Comparison of ENCODE assay signal across 28 cellular contexts in the genomic region with DNA sequence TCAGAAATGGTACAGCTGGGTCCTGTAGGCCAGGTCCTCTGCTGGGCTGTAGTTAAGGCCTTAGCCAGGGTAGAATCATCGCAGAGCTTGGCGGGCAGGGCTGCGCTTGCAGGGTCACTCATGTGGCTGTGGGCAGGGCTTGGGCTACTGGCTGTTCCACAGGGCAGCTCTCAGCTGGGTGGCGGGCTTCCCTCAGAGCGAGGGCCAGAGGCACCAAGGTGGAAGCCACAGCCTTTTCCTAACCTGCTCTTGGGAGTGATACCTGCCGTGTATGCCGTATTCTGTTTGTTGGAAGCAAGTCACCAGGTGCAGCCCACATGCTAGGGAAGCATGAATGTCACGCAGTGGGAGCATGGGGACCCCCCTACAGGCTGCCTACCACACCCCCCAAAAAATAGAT.
"Had no signal": no experiment of that assay in that cellular context is flagged by ENCODE, and none has a peak within 500 bp of the region (broad histone marks: within the 10 kb centered on the region; RNA-seq: fewer than 3 reads in every experiment).

No MANE protein-coding gene starts in this region.

- H3K36me3 ChIP-seq: adrenal gland, colonic mucosa, esophagus squamous epithelium, gastroesophageal sphincter had no signal

- H3K9me3 ChIP-seq: adrenal gland, body of pancreas, colonic mucosa, esophagus squamous epithelium, gastroesophageal sphincter had no signal

- DNase-seq: activated CD4-positive, alpha-beta memory T cell treated with anti-CD3 and anti-CD28 coated beads for 36 hours; activated CD4-positive, alpha-beta T cell treated with anti-CD3 and anti-CD28 coated beads for 36 hours; activated CD4-positive, alpha-beta T cell treated with anti-CD3 and anti-CD28 coated beads, Interleukin-2, amount 10 ng/mL, durations not matched to agents 24 days and 14 days; activated CD4-positive, CD25-positive, alpha-beta regulatory T cell; activated CD4-positive, CD25-positive, alpha-beta regulatory T cell treated with anti-CD3 and anti-CD28 coated beads, Interleukin-2, amount 50 U/mL, for 72 hours; activated CD8-positive, alpha-beta memory T cell treated with anti-CD3 and anti-CD28 coated beads, Interleukin-2, amount 10 ng/mL, durations not matched to agents 7 days and 5 days; activated CD8-positive, alpha-beta memory T cell treated with anti-CD3 and anti-CD28 coated beads, Interleukin-2, amount 50 U/mL, for 4 hours; activated CD8-positive, alpha-beta T cell treated with anti-CD3 and anti-CD28 coated beads, Interleukin-2, amount 10 ng/mL, durations not matched to agents 7 days and 5 days; activated effector memory CD4-positive, alpha-beta T cell treated with anti-CD3 and anti-CD28 coated beads, Interleukin-2, amount 50 U/mL, for 16 hours; activated naive CD4-positive, alpha-beta T cell treated with anti-CD3 and anti-CD28 coated beads for 36 hours; activated naive CD8-positive, alpha-beta T cell treated with anti-CD3 and anti-CD28 coated beads for 36 hours; activated naive CD8-positive, alpha-beta T cell treated with anti-CD3 and anti-CD28 coated beads, Interleukin-2, amount 50 U/mL, for 24 hours; activated T-cell treated with anti-CD3 and anti-CD28 coated beads, Interleukin-2, amount 50 U/mL, for 1 hour; activated T-cell treated with anti-CD3 and anti-CD28 coated beads, Interleukin-2, amount 50 U/mL, for 48 hours; adrenal gland; body of pancreas; colonic mucosa; effector CD8-positive, alpha-beta T cell; esophagus squamous epithelium; foreskin melanocyte; T-helper 2 cell had no signal

- H3K4me1 ChIP-seq: adrenal gland, body of pancreas, colonic mucosa, esophagus squamous epithelium, gastroesophageal sphincter had no signal

- H3K4me3 ChIP-seq: adrenal gland, body of pancreas, colonic mucosa, esophagus squamous epithelium had no signal

- H3K27ac Mint-ChIP-seq: activated CD4-positive, alpha-beta memory T cell treated with anti-CD3 and anti-CD28 coated beads for 36 hours; activated CD4-positive, alpha-beta T cell treated with anti-CD3 and anti-CD28 coated beads for 36 hours; activated CD4-positive, alpha-beta T cell treated with anti-CD3 and anti-CD28 coated beads, Interleukin-2, amount 10 ng/mL, durations not matched to agents 24 days and 14 days; activated CD8-positive, alpha-beta memory T cell treated with anti-CD3 and anti-CD28 coated beads, Interleukin-2, amount 10 ng/mL, durations not matched to agents 7 days and 5 days; activated CD8-positive, alpha-beta T cell treated with anti-CD3 and anti-CD28 coated beads, Interleukin-2, amount 10 ng/mL, durations not matched to agents 7 days and 5 days; activated naive CD4-positive, alpha-beta T cell treated with anti-CD3 and anti-CD28 coated beads for 36 hours; activated naive CD4-positive, alpha-beta T cell treated with anti-CD3 and anti-CD28 coated beads, Interleukin-2, amount 50 U/mL, for 24 hours; activated naive CD8-positive, alpha-beta T cell treated with anti-CD3 and anti-CD28 coated beads for 36 hours; activated naive CD8-positive, alpha-beta T cell treated with anti-CD3 and anti-CD28 coated beads, Interleukin-2, amount 50 U/mL, for 24 hours; activated T-helper 1 cell treated with anti-CD3 and anti-CD28 coated beads, Interleukin-12 subunit alpha, Interleukin-12 subunit beta, Interleukin-2, Interleukin-4 antibody, amounts not matched to agents 30 ng/mL and 10 ng/mL and 1 ng/mL, durations not matched to agents 14 hours and 24 hours and 36 hours; activated T-helper 2 cell treated with anti-CD3 and anti-CD28 coated beads, Interferon-gamma antibody, Interleukin-2, Interleukin-4, amounts not matched to agents 10 μg/mL and 5 μg/mL and 100 μg/mL, durations not matched to agents 14 hours and 24 hours and 36 hours had no signal

- H3K9me3 Mint-ChIP-seq: activated CD4-positive, alpha-beta memory T cell treated with anti-CD3 and anti-CD28 coated beads for 36 hours; activated CD4-positive, alpha-beta T cell treated with anti-CD3 and anti-CD28 coated beads, Interleukin-2, amount 10 ng/mL, durations not matched to agents 24 days and 14 days; activated naive CD4-positive, alpha-beta T cell treated with anti-CD3 and anti-CD28 coated beads, Interleukin-2, amount 50 U/mL, for 24 hours; activated naive CD8-positive, alpha-beta T cell treated with anti-CD3 and anti-CD28 coated beads for 36 hours; activated naive CD8-positive, alpha-beta T cell treated with anti-CD3 and anti-CD28 coated beads, Interleukin-2, amount 50 U/mL, for 24 hours; activated T-helper 1 cell treated with anti-CD3 and anti-CD28 coated beads, Interleukin-12 subunit alpha, Interleukin-12 subunit beta, Interleukin-2, Interleukin-4 antibody, amounts not matched to agents 30 ng/mL and 10 ng/mL and 1 ng/mL, durations not matched to agents 14 hours and 24 hours and 36 hours; activated T-helper 2 cell treated with anti-CD3 and anti-CD28 coated beads, Interferon-gamma antibody, Interleukin-2, Interleukin-4, amounts not matched to agents 10 μg/mL and 5 μg/mL and 100 μg/mL, durations not matched to agents 14 hours and 24 hours and 36 hours had no signal

- H3K27ac ChIP-seq: adrenal gland, body of pancreas, colonic mucosa, epithelial cell of prostate, esophagus squamous epithelium had no signal

- H3K4me1 Mint-ChIP-seq: activated CD4-positive, alpha-beta T cell treated with anti-CD3 and anti-CD28 coated beads, Interleukin-2, amount 10 ng/mL, durations not matched to agents 24 days and 14 days had no signal

- FAIRE-seq: endometrium, endothelial cell of umbilical vein had no signal

- H3K27me3 ChIP-seq: adrenal gland, body of pancreas, colonic mucosa, esophagus squamous epithelium, gastroesophageal sphincter had no signal

- H3K27me3 Mint-ChIP-seq: activated CD4-positive, alpha-beta memory T cell treated with anti-CD3 and anti-CD28 coated beads for 36 hours; activated CD4-positive, alpha-beta T cell treated with anti-CD3 and anti-CD28 coated beads for 36 hours; activated CD8-positive, alpha-beta memory T cell treated with anti-CD3 and anti-CD28 coated beads, Interleukin-2, amount 10 ng/mL, durations not matched to agents 7 days and 5 days; activated naive CD4-positive, alpha-beta T cell treated with anti-CD3 and anti-CD28 coated beads, Interleukin-2, amount 50 U/mL, for 24 hours; activated naive CD8-positive, alpha-beta T cell treated with anti-CD3 and anti-CD28 coated beads for 36 hours; activated naive CD8-positive, alpha-beta T cell treated with anti-CD3 and anti-CD28 coated beads, Interleukin-2, amount 50 U/mL, for 24 hours had no signal

- H3K36me3 Mint-ChIP-seq: activated CD4-positive, alpha-beta memory T cell treated with anti-CD3 and anti-CD28 coated beads for 36 hours; activated CD8-positive, alpha-beta memory T cell treated with anti-CD3 and anti-CD28 coated beads, Interleukin-2, amount 10 ng/mL, durations not matched to agents 7 days and 5 days; activated naive CD4-positive, alpha-beta T cell treated with anti-CD3 and anti-CD28 coated beads, Interleukin-2, amount 50 U/mL, for 24 hours; activated naive CD8-positive, alpha-beta T cell treated with anti-CD3 and anti-CD28 coated beads for 36 hours had no signal

- ATAC-seq: activated CD4-positive, alpha-beta T cell treated with anti-CD3 and anti-CD28 coated beads for 36 hours; activated CD8-positive, alpha-beta memory T cell treated with anti-CD3 and anti-CD28 coated beads, Interleukin-2, amount 10 ng/mL, durations not matched to agents 7 days and 5 days; activated CD8-positive, alpha-beta T cell treated with anti-CD3 and anti-CD28 coated beads, Interleukin-2, amount 10 ng/mL, durations not matched to agents 7 days and 5 days; activated naive CD8-positive, alpha-beta T cell treated with anti-CD3 and anti-CD28 coated beads, Interleukin-2, amount 50 U/mL, for 24 hours; body of pancreas; gastroesophageal sphincter had no signal

- H3K4me3 Mint-ChIP-seq: activated CD4-positive, alpha-beta memory T cell treated with anti-CD3 and anti-CD28 coated beads for 36 hours; activated CD4-positive, alpha-beta T cell treated with anti-CD3 and anti-CD28 coated beads for 36 hours; activated CD4-positive, alpha-beta T cell treated with anti-CD3 and anti-CD28 coated beads, Interleukin-2, amount 10 ng/mL, durations not matched to agents 24 days and 14 days; activated CD8-positive, alpha-beta memory T cell treated with anti-CD3 and anti-CD28 coated beads, Interleukin-2, amount 10 ng/mL, durations not matched to agents 7 days and 5 days; activated CD8-positive, alpha-beta T cell treated with anti-CD3 and anti-CD28 coated beads, Interleukin-2, amount 10 ng/mL, durations not matched to agents 7 days and 5 days; activated naive CD4-positive, alpha-beta T cell treated with anti-CD3 and anti-CD28 coated beads for 36 hours; activated naive CD4-positive, alpha-beta T cell treated with anti-CD3 and anti-CD28 coated beads, Interleukin-2, amount 50 U/mL, for 24 hours; activated naive CD8-positive, alpha-beta T cell treated with anti-CD3 and anti-CD28 coated beads for 36 hours; activated naive CD8-positive, alpha-beta T cell treated with anti-CD3 and anti-CD28 coated beads, Interleukin-2, amount 50 U/mL, for 24 hours; activated T-helper 1 cell treated with anti-CD3 and anti-CD28 coated beads, Interleukin-12 subunit alpha, Interleukin-12 subunit beta, Interleukin-2, Interleukin-4 antibody, amounts not matched to agents 30 ng/mL and 10 ng/mL and 1 ng/mL, durations not matched to agents 14 hours and 24 hours and 36 hours had no signal
